ENCODE assay signal across 8 cellular contexts in genomic region chr6:36678488-36679042, GRCh38. TPM values are rescaled to one million over a fixed set of nuclear protein-coding genes. Genes with fewer than 3 reads are reported as not detected.
DNase-seq lines count a peak whose midpoint lies in the region; ATAC-seq and TF ChIP-seq lines count a peak whose summit lies in the region.

Gene CDKN1A, plus strand, starts transcription at chr6:36678714. Its CDS starts 5,388 bp downstream, at chr6:36684102.

- H3K4me3 Mint-ChIP-seq in endothelial cell (ENCODE audit: unreplicated experiment) (peak within 1 kb of the TSS; percentile 95), mesothelial cell of epicardium (peak within 1 kb of the TSS; percentile 89)

- peak in 12 of 14 donors; percentile 30 to 90 (median 68) for DNase-seq in C1 segment of cervical spinal cord (lab: John Stamatoyannopoulos, UW)
- DNase-seq in HT1080 (ENCODE audit: low read depth): peak; percentile 90
- DNase-seq in NOMO-1 treated with dmso at 0.1 percent for 144 hours (lab: John Stamatoyannopoulos, UW; ENCODE audit: unreplicated experiment): peak; percentile 82
- peak; percentile 76 for DNase-seq in activated CD8-positive, alpha-beta memory T cell treated with anti-CD3 and anti-CD28 coated beads, Interleukin-2, amount 50 U/mL, for 4 hours
- peak; percentile 91 for DNase-seq in endothelial cell (ENCODE audit: low spot score)
- DNase-seq in mesothelial cell of epicardium (ENCODE audit: low spot score in 2 of 2, unreplicated experiment in 2 of 2): peak; percentile 77 to 87
- peak; percentile 70 to 71 for DNase-seq in stimulated activated CD8-positive, alpha-beta memory T cell treated with anti-CD3 and anti-CD28 coated beads, Interleukin-15, amount 100 ng/mL, for 48 hours (ENCODE audit: low read depth in 2 of 2)

- H3K27ac Mint-ChIP-seq in endothelial cell (ENCODE audit: unreplicated experiment) (peak within 1 kb of the TSS; percentile 92), mesothelial cell of epicardium (peak within 1 kb of the TSS; percentile 94)

- H3K36me3 Mint-ChIP-seq in endothelial cell (ENCODE audit: low read depth, unreplicated experiment) (peaks cover 7% of the 10 kb centered on the region), mesothelial cell of epicardium (no peaks in the 10 kb centered on the region)

- H3K4me1 Mint-ChIP-seq in endothelial cell (ENCODE audit: unreplicated experiment) (peaks cover 40% of the 10 kb centered on the region), mesothelial cell of epicardium (peaks cover 43% of the 10 kb centered on the region)

- peak; percentile 49 for ATAC-seq in GM19455 (IDR thresholded peaks at IDR 0.05; ENCODE audit: unreplicated experiment)

- H3K9me3 Mint-ChIP-seq in endothelial cell (ENCODE audit: unreplicated experiment): no peaks in the 10 kb centered on the region
- no peaks in the 10 kb centered on the region for H3K9me3 Mint-ChIP-seq in mesothelial cell of epicardium

- no peak for TF ChIP-seq CTCF in endothelial cell (IDR thresholded peaks at IDR 0.05; ENCODE audit: unreplicated experiment)
- no peak for TF ChIP-seq CTCF in mesothelial cell of epicardium (IDR thresholded peaks at IDR 0.05; ENCODE audit: unreplicated experiment)

- H3K27me3 Mint-ChIP-seq in endothelial cell (ENCODE audit: unreplicated experiment) (peaks cover 11% of the 10 kb centered on the region), mesothelial cell of epicardium (ENCODE audit: low read depth) (peaks cover 11% of the 10 kb centered on the region)

RNA-seq across cellular contexts. Expression of gene CDKN1A, which starts in this region (rescaled TPM):
- 151 and 200 TPM in 2 replicates for total RNA-seq in HT1080 (2014; rRNA removed; shearing (Covaris generic))
- polyA plus RNA-seq in HT1080 (2015; cell fraction: cytosol; rRNA removed): 375 and 395 TPM in 2 replicates
- polyA plus RNA-seq in HT1080 (2015; cell fraction: nucleus; rRNA removed): 241 and 252 TPM in 2 replicates
- total RNA-seq in endothelial cell (ENCODE audit: unreplicated experiment): 48.4 TPM
- total RNA-seq in mesothelial cell of epicardium: 54.1 to 57.1 TPM (median 55.2 TPM) in 3 replicates

Comparison
In these comparisons a context has a peak if more than half of its experiments do, and no peak if none do; other contexts are left out.
1. Peak in every context shown above with its lines: DNase-seq and ATAC-seq.